ENCODE assay signal across 1 cellular context in genomic region chr1:22252248-22252647, GRCh38.
TF ChIP-seq lines count a peak whose summit lies in the region.

No MANE protein-coding gene starts in this region.

TF ChIP-seq in GM23338, 12 proteins besides CTCF, POLR2A, EP300 and RAD21 (continued from another document):
- no peak for TF ChIP-seq ZNF462 (CRISPR knock-in tag; IDR thresholded peaks at IDR 0.05)
- no peak for TF ChIP-seq EZH2phosphoT487 (IDR thresholded peaks at IDR 0.05; ENCODE audit: unreplicated experiment)
- no peak for TF ChIP-seq ZNF331 (CRISPR knock-in tag; IDR thresholded peaks at IDR 0.05; ENCODE audit: low read depth)
